22 cellular contexts compared by ENCODE assay signal in genomic region chr17:82114872-82115271, GRCh38.
"Had no signal": no experiment of that assay in that cellular context is flagged by ENCODE, and none has a peak within 500 bp of the region (broad histone marks: within the 10 kb centered on the region; RNA-seq: fewer than 3 reads in every experiment).

No MANE protein-coding gene starts in this region.

- H3K9me3 ChIP-seq: colonic mucosa, esophagus squamous epithelium, gastroesophageal sphincter, left lung, pancreas, sigmoid colon, stomach, thoracic aorta, transverse colon had no signal

- H3K36me3 Mint-ChIP-seq: naive B cell had no signal

- H3K27ac Mint-ChIP-seq: naive B cell, progenitor cell of endocrine pancreas had no signal

- H3K36me3 ChIP-seq: colonic mucosa, pancreas, thoracic aorta, transverse colon had no signal

- H3K27ac ChIP-seq: colonic mucosa, esophagus squamous epithelium, gastroesophageal sphincter, left lung, pancreas, sigmoid colon, thoracic aorta, transverse colon had no signal

- ATAC-seq: gastroesophageal sphincter, left lung, pancreas had no signal

- H3K27me3 ChIP-seq: colonic mucosa, esophagus squamous epithelium, gastroesophageal sphincter, left lung, pancreas, sigmoid colon, stomach, transverse colon had no signal

- H3K4me3 ChIP-seq: colonic mucosa, esophagus squamous epithelium, gastroesophageal sphincter, left lung, lung, pancreas, sigmoid colon, skin epidermis, stomach, thoracic aorta, transverse colon had no signal

- H3K4me1 ChIP-seq: colonic mucosa, pancreas, sigmoid colon, transverse colon had no signal

- DNase-seq: colonic mucosa; dermis blood vessel endothelial cell; esophagus squamous epithelium; foreskin fibroblast; glutamatergic neuron; islet precursor cell; left lung; mesendoderm; naive B cell; nucleus accumbens; sigmoid colon; stimulated activated naive CD4-positive, alpha-beta T cell; stomach; substantia nigra; transverse colon had no signal

- H3K9me3 Mint-ChIP-seq: naive B cell, neural crest cell had no signal
